Comparison of ENCODE assay signal across 17 cellular contexts in the genomic region with DNA sequence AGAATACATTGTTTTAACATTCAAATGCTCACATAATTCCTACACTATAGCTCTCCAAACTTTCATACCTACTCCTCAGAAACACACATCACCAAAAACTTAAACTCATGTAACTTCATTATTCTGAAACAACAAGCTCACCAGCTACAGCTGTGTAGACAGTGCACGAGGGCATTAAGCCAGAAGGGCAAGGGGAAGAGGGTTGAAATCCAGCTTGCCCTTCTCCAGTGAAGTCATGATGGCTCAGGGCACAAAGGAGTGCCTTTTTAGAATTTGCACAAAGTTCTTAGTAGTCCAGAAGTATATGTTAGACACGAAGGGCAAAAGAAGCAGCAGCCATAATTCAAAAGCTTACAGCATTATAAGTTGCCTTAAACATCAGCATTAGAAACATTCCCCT.
DNase-seq lines count a peak whose midpoint lies in the region; ATAC-seq and TF ChIP-seq lines count a peak whose summit lies in the region.
"Had no signal": no experiment of that assay in that cellular context is flagged by ENCODE, and none has a peak within 500 bp of the region (broad histone marks: within the 10 kb centered on the region; RNA-seq: fewer than 3 reads in every experiment).

No MANE protein-coding gene starts in this region.

- peaks cover 22% of the 10 kb centered on the region for H3F3A ChIP-seq in MM.1S (ENCODE audit: insufficient read depth, low read length)

- H3K9me3 Mint-ChIP-seq in stimulated activated naive CD8-positive, alpha-beta T cell treated with anti-CD3 and anti-CD28 coated beads, Interleukin-15, Interleukin-2, amounts not matched to agents 100 ng/mL and 50 ng/mL, for 24 hours: no peaks in the 10 kb centered on the region
- H3K9me3 Mint-ChIP-seq in activated naive CD8-positive, alpha-beta T cell treated with anti-CD3 and anti-CD28 coated beads, Interleukin-2, amount 50 U/mL, for 24 hours: no peaks in the 10 kb centered on the region

- H3K9ac ChIP-seq in MM.1S (ENCODE audit: low read length): no peak overlapping the region; the same call in 1 of the 2 replicates

- 0 out of 2 replicates have a peak overlapping the region, but pooled peaks have one; percentile 9 for H2AFZ ChIP-seq in MM.1S (ENCODE audit: low read length)

- H3K27me3 Mint-ChIP-seq in stimulated activated naive CD8-positive, alpha-beta T cell treated with anti-CD3 and anti-CD28 coated beads, Interleukin-15, Interleukin-2, amounts not matched to agents 100 ng/mL and 50 ng/mL, for 24 hours: no peaks in the 10 kb centered on the region
- H3K27me3 Mint-ChIP-seq in activated naive CD8-positive, alpha-beta T cell treated with anti-CD3 and anti-CD28 coated beads, Interleukin-2, amount 50 U/mL, for 24 hours: no peaks in the 10 kb centered on the region

- TF ChIP-seq CTCF in MM.1S (IDR thresholded peaks at IDR 0.05; ENCODE audit: low read length): no peak

- H3K36me3 Mint-ChIP-seq in stimulated activated naive CD8-positive, alpha-beta T cell treated with anti-CD3 and anti-CD28 coated beads, Interleukin-15, Interleukin-2, amounts not matched to agents 100 ng/mL and 50 ng/mL, for 24 hours (ENCODE audit: low read depth): no peaks in the 10 kb centered on the region
- H3K36me3 Mint-ChIP-seq in activated naive CD8-positive, alpha-beta T cell treated with anti-CD3 and anti-CD28 coated beads, Interleukin-2, amount 50 U/mL, for 24 hours (ENCODE audit: low read depth): no peaks in the 10 kb centered on the region

- 0 out of 2 replicates have a peak overlapping the region, but pooled peaks have one; percentile 4 for H3K4me3 ChIP-seq in MM.1S (ENCODE audit: low read length)
- H3K4me3 ChIP-seq: sigmoid colon had no signal

- H4K20me1 ChIP-seq in MM.1S (ENCODE audit: insufficient read depth, low read length): no peaks in the 10 kb centered on the region

- H3K4me1 Mint-ChIP-seq in stimulated activated naive CD8-positive, alpha-beta T cell treated with anti-CD3 and anti-CD28 coated beads, Interleukin-15, Interleukin-2, amounts not matched to agents 100 ng/mL and 50 ng/mL, for 24 hours (ENCODE audit: low read depth): peaks cover 93% of the 10 kb centered on the region
- H3K4me1 Mint-ChIP-seq in activated naive CD8-positive, alpha-beta T cell treated with anti-CD3 and anti-CD28 coated beads, Interleukin-2, amount 50 U/mL, for 24 hours: peaks cover 89% of the 10 kb centered on the region

- no peak for ATAC-seq in stimulated activated naive CD8-positive, alpha-beta T cell treated with anti-CD3 and anti-CD28 coated beads, Interleukin-15, Interleukin-2, amounts not matched to agents 100 U/mL and 50 U/mL, for 24 hours
- no peak for ATAC-seq in activated naive CD8-positive, alpha-beta T cell treated with anti-CD3 and anti-CD28 coated beads, Interleukin-2, amount 50 U/mL, for 24 hours
- ATAC-seq in GM21360 (IDR thresholded peaks at IDR 0.05; ENCODE audit: unreplicated experiment): no peak
- ATAC-seq in GM21576 (IDR thresholded peaks at IDR 0.05; ENCODE audit: unreplicated experiment): no peak

- no peaks in the 10 kb centered on the region for H3K27me3 ChIP-seq in MM.1S (replicated peaks; ENCODE audit: insufficient read depth, low read length)
- H3K27me3 ChIP-seq: sigmoid colon had no signal

- DNase-seq in stimulated activated naive CD8-positive, alpha-beta T cell treated with anti-CD3 and anti-CD28 coated beads, Interleukin-15, Interleukin-2, amounts not matched to agents 100 U/mL and 50 U/mL, for 24 hours: no peak
- DNase-seq in MM.1S (peak; percentile 22), NCI-H2171 (lab: John Stamatoyannopoulos, UW) (no peak), kidney tubule cell (ENCODE audit: low spot score) (no peak)
- DNase-seq in activated naive CD8-positive, alpha-beta T cell treated with anti-CD3 and anti-CD28 coated beads, Interleukin-2, amount 50 U/mL, for 24 hours: no peak
- DNase-seq: erythroblast, foreskin melanocyte, kidney, NCI-H1105, NCI-H2081 treated with DMSO at 0.1 percent for 48 hours, NCI-H510A treated with DMSO at 0.1 percent for 48 hours, posterior cingulate gyrus, sigmoid colon, trophoblast cell had no signal

- peak overlapping the region; percentile 66 for H3K4me3 Mint-ChIP-seq in stimulated activated naive CD8-positive, alpha-beta T cell treated with anti-CD3 and anti-CD28 coated beads, Interleukin-15, Interleukin-2, amounts not matched to agents 100 ng/mL and 50 ng/mL, for 24 hours
- H3K4me3 Mint-ChIP-seq in activated naive CD8-positive, alpha-beta T cell treated with anti-CD3 and anti-CD28 coated beads, Interleukin-2, amount 50 U/mL, for 24 hours: peak overlapping the region; percentile 10

- peaks cover 43% of the 10 kb centered on the region for H3K4me1 ChIP-seq in MM.1S (ENCODE audit: low read length)
- H3K4me1 ChIP-seq: sigmoid colon had no signal

- H3K9me2 ChIP-seq in MM.1S (replicated peaks; ENCODE audit: insufficient read depth, low read length): no peaks in the 10 kb centered on the region

- no peaks in the 10 kb centered on the region for H3K36me3 ChIP-seq in MM.1S (replicated peaks; ENCODE audit: insufficient read depth, low read length)

- H3K9me3 ChIP-seq in MM.1S (replicated peaks; ENCODE audit: insufficient read depth, low read length): no peaks in the 10 kb centered on the region
- H3K9me3 ChIP-seq: sigmoid colon had no signal

- peaks cover 75% of the 10 kb centered on the region for H3K79me2 ChIP-seq in MM.1S (ENCODE audit: low read length)

- peak overlapping the region; percentile 94 for H3K27ac ChIP-seq in MM.1S (ENCODE audit: low read length)
- H3K27ac ChIP-seq: sigmoid colon had no signal

- H3K27ac Mint-ChIP-seq in stimulated activated naive CD8-positive, alpha-beta T cell treated with anti-CD3 and anti-CD28 coated beads, Interleukin-15, Interleukin-2, amounts not matched to agents 100 ng/mL and 50 ng/mL, for 24 hours: peak overlapping the region; percentile 85
- peak overlapping the region; percentile 83 for H3K27ac Mint-ChIP-seq in activated naive CD8-positive, alpha-beta T cell treated with anti-CD3 and anti-CD28 coated beads, Interleukin-2, amount 50 U/mL, for 24 hours

- peak overlapping the region; percentile 77 for H3K4me2 ChIP-seq in MM.1S (ENCODE audit: low read depth, low read length)
